In genomic region chr3:8979262-8979661, GRCh38 we compare ENCODE assay signal across 22 cellular contexts. TPM values are rescaled to one million over a fixed set of nuclear protein-coding genes. Genes with fewer than 3 reads are reported as not detected.
DNase-seq lines count a peak whose midpoint lies in the region; ATAC-seq and TF ChIP-seq lines count a peak whose summit lies in the region.
"Had no signal": no experiment of that assay in that cellular context is flagged by ENCODE, and none has a peak within 500 bp of the region (broad histone marks: within the 10 kb centered on the region; RNA-seq: fewer than 3 reads in every experiment).

No MANE protein-coding gene starts in this region.

- no peak overlapping the region for H3K4me3 ChIP-seq in HEK293 (ENCODE audit: low read depth, low read length)
- no peak overlapping the region for H3K4me3 ChIP-seq in fibroblast of mammary gland (ENCODE audit: control insufficient read depth, low read depth, low read length)
- H3K4me3 ChIP-seq: A549, GM12878, GM23338 had no signal

- no peaks in the 10 kb centered on the region for H3K9me3 Mint-ChIP-seq in type B pancreatic cell

- H3K4me3 Mint-ChIP-seq in type B pancreatic cell, result no peak overlapping the region
- H3K4me3 Mint-ChIP-seq: CD4-positive, alpha-beta memory T cell; GM23338; H9; HFFc6 had no signal

- H3K36me3 Mint-ChIP-seq in type B pancreatic cell, result no peaks in the 10 kb centered on the region

- no peaks in the 10 kb centered on the region for H3K36me3 ChIP-seq in HEK293 (ENCODE audit: control insufficient read depth in 2 of 2, insufficient read depth in 1 of 2, low read length in 2 of 2)

- H3K9me3 ChIP-seq in HEK293 (ENCODE audit: control insufficient read depth, insufficient read depth, low read depth, low read length), result no peaks in the 10 kb centered on the region; the same call in 1 of the 2 replicates

- H3K4me1 ChIP-seq in HEK293 (ENCODE audit: control insufficient read depth, insufficient read depth, low read length), result no peaks in the 10 kb centered on the region
- H3K4me1 ChIP-seq: A549 had no signal

- DNase-seq in AG08395 (ENCODE audit: low spot score), result peak; percentile 38
- DNase-seq in amniotic epithelial cell (ENCODE audit: low read depth), result peak; percentile 11
- DNase-seq in fibroblast of mammary gland (ENCODE audit: low read depth), result peak; percentile 26
- no peak for DNase-seq in activated effector memory CD4-positive, alpha-beta T cell treated with anti-CD3 and anti-CD28 coated beads, Interleukin-2, amount 50 U/mL, for 16 hours
- DNase-seq in type B pancreatic cell (ENCODE audit: extremely low spot score, unreplicated experiment), result no peak
- no peak for DNase-seq in posterior cingulate gyrus
- DNase-seq: 8988T; ACHN; C1 segment of cervical spinal cord; Calu3; CD4-positive, alpha-beta memory T cell; COR-L47; DMS53; DMS79 treated with DMSO at 0.1 percent for 48 hours; H9; HFFc6 had no signal

- peaks cover 6% of the 10 kb centered on the region for H3K27me3 Mint-ChIP-seq in type B pancreatic cell

- H3K4me1 Mint-ChIP-seq in type B pancreatic cell (ENCODE audit: unreplicated experiment), result peaks cover 17% of the 10 kb centered on the region
- H3K4me1 Mint-ChIP-seq: CD4-positive, alpha-beta memory T cell had no signal

- H3K27ac ChIP-seq in HEK293 (ENCODE audit: extremely low read depth, low read depth, low read length), result no peak overlapping the region
- H3K27ac ChIP-seq: A549 had no signal

- intact Hi-C loops in posterior cingulate gyrus (cut with DNase I), result no loop called here

- TF ChIP-seq CTCF in HEK293 (tag by site-specific recombination; IDR thresholded peaks at IDR 0.05) (no peak), fibroblast of mammary gland (conservative IDR thresholded peaks at IDR 0.05; ENCODE audit: control insufficient read depth, insufficient read depth, low read depth, low read length) (no peak), type B pancreatic cell (conservative IDR thresholded peaks at IDR 0.05) (no peak)

- CTCF ChIA-PET in HEK293 (lab: Yijun Ruan, JAX), result interaction anchor here (0.9 to 2.6 kb wide), 4 partner anchors 9 to 323 kb away, joined by 3 to 13 read pairs (median 4); no protein-coding TSS in a partner anchor

- H3K27ac Mint-ChIP-seq in type B pancreatic cell, result no peak overlapping the region
- H3K27ac Mint-ChIP-seq: CD4-positive, alpha-beta memory T cell; GM23338; H9; HFFc6 had no signal

- POLR2A ChIA-PET in HEK293 (lab: Yijun Ruan, JAX), result interaction anchor here (0.6 kb wide), 1 partner anchor 81 kb away, joined by 3 read pairs; no protein-coding TSS in a partner anchor

- no peak for ATAC-seq in esophagus mucosa
- ATAC-seq: A549, GM12878, GM23338, HCT116 had no signal

TF ChIP-seq in HEK293, 187 proteins besides CTCF, POLR2A, EP300 and RAD21:
- TF ChIP-seq SETDB1 (IDR thresholded peaks at IDR 0.05; ENCODE audit: insufficient read length, low read length), result peak; percentile 22
- TF ChIP-seq PRDM1 (tag by site-specific recombination; IDR thresholded peaks at IDR 0.05), result no peak

RNA-seq across cellular contexts. Expression of gene RAD18, which starts 16.0 kb away (rescaled TPM):
- total RNA-seq in esophagus mucosa, result 9.4 TPM
- total RNA-seq in type B pancreatic cell (ENCODE audit: low replicate concordance), result 13.5 and 21.3 TPM in 2 replicates

Comparison
In these comparisons a context has a peak if more than half of its experiments do, and no peak if none do; other contexts are left out.
1. DNase-seq: peak in AG08395 (single experiment), amniotic epithelial cell (single experiment) and fibroblast of mammary gland (single experiment); none in activated effector memory CD4-positive, alpha-beta T cell treated with anti-CD3 and anti-CD28 coated beads, Interleukin-2, amount 50 U/mL, for 16 hours (single experiment), type B pancreatic cell (single experiment) and posterior cingulate gyrus (0 of 10).